Comparison of ENCODE assay signal across 14 cellular contexts in the genomic region with DNA sequence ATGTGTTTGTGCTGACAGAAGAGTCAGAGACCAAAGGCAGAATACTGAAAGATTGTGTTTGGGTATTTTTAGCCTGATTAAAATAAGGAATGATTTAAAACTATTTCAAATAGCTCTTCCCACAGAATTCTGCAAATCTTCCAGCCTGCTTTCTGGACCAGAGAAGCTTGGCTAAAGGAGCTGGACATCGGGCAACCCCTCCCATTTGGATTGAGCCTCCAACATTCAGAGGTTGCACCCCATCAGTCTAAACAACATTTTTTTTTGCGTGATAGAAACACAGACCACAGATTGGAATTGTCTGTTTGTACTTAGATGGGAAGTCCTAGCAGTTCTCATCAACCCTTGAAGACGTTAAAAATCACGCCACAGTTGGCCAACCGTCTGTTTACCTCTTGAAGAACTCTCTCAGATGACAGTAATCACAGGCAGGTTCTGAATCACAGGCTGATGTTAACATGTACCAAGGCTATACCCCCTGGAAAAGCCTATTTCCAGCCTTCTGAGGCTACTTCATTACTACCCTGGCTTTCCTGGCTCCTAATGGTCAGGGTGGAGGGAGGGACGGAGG.
"Had no signal": no experiment of that assay in that cellular context is flagged by ENCODE, and none has a peak within 500 bp of the region (broad histone marks: within the 10 kb centered on the region; RNA-seq: fewer than 3 reads in every experiment).

No MANE protein-coding gene starts in this region.

- H3K4me1 ChIP-seq: parathyroid adenoma had no signal

- H3K4me3 ChIP-seq: adrenal gland, tibial nerve had no signal

- ATAC-seq: activated CD4-positive, alpha-beta T cell treated with anti-CD3 and anti-CD28 coated beads for 36 hours; activated naive CD4-positive, alpha-beta T cell treated with anti-CD3 and anti-CD28 coated beads, Interleukin-2, amount 50 U/mL, for 72 hours; natural killer cell; stimulated activated naive B cell treated with anti-CD40 and anti-IgM and Interleukin-4, amounts not matched to agents 10 μg/mL and 1 μg/mL and 100 μg/mL, for 72 hours; WTC11 had no signal

- H3K27me3 Mint-ChIP-seq: activated CD4-positive, alpha-beta T cell treated with anti-CD3 and anti-CD28 coated beads for 36 hours; stimulated activated naive B cell treated with anti-CD40 and anti-IgM and Interleukin-4, amounts not matched to agents 10 μg/mL and 1 μg/mL and 100 μg/mL, for 72 hours had no signal

- H3K36me3 ChIP-seq: adrenal gland, neutrophil, tibial nerve had no signal

- H3K36me3 Mint-ChIP-seq: activated naive CD4-positive, alpha-beta T cell treated with anti-CD3 and anti-CD28 coated beads, Interleukin-2, amount 50 U/mL, for 72 hours; natural killer cell; stimulated activated naive B cell treated with anti-CD40 and anti-IgM and Interleukin-4, amounts not matched to agents 10 μg/mL and 1 μg/mL and 100 μg/mL, for 72 hours; WTC11 had no signal

- H3K27me3 ChIP-seq: adrenal gland, neutrophil, tibial nerve had no signal

- H3K27ac ChIP-seq: adrenal gland, neutrophil, parathyroid adenoma had no signal

- H3K9me3 ChIP-seq: adrenal gland, neutrophil, tibial nerve had no signal

- H3K4me3 Mint-ChIP-seq: activated CD4-positive, alpha-beta T cell treated with anti-CD3 and anti-CD28 coated beads for 36 hours; natural killer cell; stimulated activated naive B cell treated with anti-CD40 and anti-IgM and Interleukin-4, amounts not matched to agents 10 μg/mL and 1 μg/mL and 100 μg/mL, for 72 hours; T-helper 2 cell treated with Interferon-gamma antibody and Interleukin-4, amounts not matched to agents 5 μg/mL and 100 μg/mL, for 36 hours; WTC11 had no signal

- H3K79me2 ChIP-seq: parathyroid adenoma had no signal

- H3K4me1 Mint-ChIP-seq: stimulated activated naive B cell treated with anti-CD40 and anti-IgM and Interleukin-4, amounts not matched to agents 10 μg/mL and 1 μg/mL and 100 μg/mL, for 72 hours had no signal

- H3K9ac ChIP-seq: parathyroid adenoma had no signal

- H3K9me3 Mint-ChIP-seq: activated naive CD4-positive, alpha-beta T cell treated with anti-CD3 and anti-CD28 coated beads, Interleukin-2, amount 50 U/mL, for 72 hours; natural killer cell; T-helper 2 cell treated with Interferon-gamma antibody and Interleukin-4, amounts not matched to agents 5 μg/mL and 100 μg/mL, for 36 hours; WTC11 had no signal

- H3K27ac Mint-ChIP-seq: activated CD4-positive, alpha-beta T cell treated with anti-CD3 and anti-CD28 coated beads for 36 hours; activated naive CD4-positive, alpha-beta T cell treated with anti-CD3 and anti-CD28 coated beads, Interleukin-2, amount 50 U/mL, for 72 hours; natural killer cell; stimulated activated naive B cell treated with anti-CD40 and anti-IgM and Interleukin-4, amounts not matched to agents 10 μg/mL and 1 μg/mL and 100 μg/mL, for 72 hours; T-helper 2 cell treated with Interferon-gamma antibody and Interleukin-4, amounts not matched to agents 5 μg/mL and 100 μg/mL, for 36 hours; WTC11 had no signal

- DNase-seq: activated CD4-positive, alpha-beta T cell treated with anti-CD3 and anti-CD28 coated beads for 36 hours; activated CD4-positive, alpha-beta T cell treated with anti-CD3 and anti-CD28 coated beads, Interleukin-2, amount 50 U/mL, for 48 hours; activated gamma-delta T cell treated with Interleukin-2 at 50 U/mL for 16 hours; adrenal gland; effector CD4-positive, alpha-beta T cell; mesendoderm; natural killer cell; stimulated activated naive B cell treated with anti-CD40 and anti-IgM and Interleukin-4, amounts not matched to agents 10 μg/mL and 1 μg/mL and 100 μg/mL, for 72 hours had no signal

- H2AFZ ChIP-seq: parathyroid adenoma had no signal
